17 cellular contexts compared by ENCODE assay signal in genomic region chr14:52988153-52988552, GRCh38. TPM values are rescaled to one million over a fixed set of nuclear protein-coding genes. Genes with fewer than 3 reads are reported as not detected.
A peak's percentile ranks its signal among the peaks of the same experiment; 100 is the strongest.
DNase-seq lines count a peak whose midpoint lies in the region; ATAC-seq and TF ChIP-seq lines count a peak whose summit lies in the region.
"Had no signal": no experiment of that assay in that cellular context is flagged by ENCODE, and none has a peak within 500 bp of the region (broad histone marks: within the 10 kb centered on the region; RNA-seq: fewer than 3 reads in every experiment).

No MANE protein-coding gene starts in this region.

- no peaks in the 10 kb centered on the region for H3K9me3 ChIP-seq in A673 (ENCODE audit: low read depth, low read length, poor library complexity, severe bottlenecking)
- H3K9me3 ChIP-seq in SK-N-MC (ENCODE audit: low read depth, low read length), result no peaks in the 10 kb centered on the region
- no peaks in the 10 kb centered on the region for H3K9me3 ChIP-seq in tibial nerve

- 32 to 35% methylated on average over 1 of the region's 1 CpG for WGBS in tibial nerve, 2 donors

- TF ChIP-seq CTCF in A673 (conservative IDR thresholded peaks at IDR 0.05; ENCODE audit: low read depth, low read length), result no peak
- TF ChIP-seq CTCF in mesothelial cell of epicardium (IDR thresholded peaks at IDR 0.05; ENCODE audit: unreplicated experiment), result no peak
- no peak for TF ChIP-seq CTCF in tibial nerve (IDR thresholded peaks at IDR 0.05)

- BruUV-seq in A673 (replicated peaks; lab: Mats Ljungman, UMichigan), result no TSS peak

- H3K36me3 Mint-ChIP-seq in mesothelial cell of epicardium, result no peaks in the 10 kb centered on the region
- H3K36me3 Mint-ChIP-seq: CD4-positive, alpha-beta memory T cell had no signal

- CTCF ChIA-PET in A673 (lab: Charles Lee), result interaction anchor here (0.6 kb wide), 1 partner anchor 27 kb away, joined by 8 read pairs; no protein-coding TSS in a partner anchor

- H3K4me3 ChIP-seq in A673 (ENCODE audit: low read depth, low read length, poor library complexity, severe bottlenecking) (peak overlapping the region; percentile 14), SK-N-MC (peak overlapping the region; percentile 62), tibial nerve (no peak overlapping the region)
- H3K4me3 ChIP-seq: GM12878, K562 had no signal

- no peak for ATAC-seq in GM18868 (IDR thresholded peaks at IDR 0.05; ENCODE audit: unreplicated experiment)
- ATAC-seq: GM12878, K562 had no signal

- H3K36me3 ChIP-seq in A673 (ENCODE audit: insufficient read depth, low read length, poor library complexity, severe bottlenecking), result no peaks in the 10 kb centered on the region
- no peaks in the 10 kb centered on the region for H3K36me3 ChIP-seq in SK-N-MC (ENCODE audit: insufficient read depth, low read length)
- no peaks in the 10 kb centered on the region for H3K36me3 ChIP-seq in tibial nerve

- no peaks in the 10 kb centered on the region for H3K27me3 Mint-ChIP-seq in mesothelial cell of epicardium (ENCODE audit: low read depth)

- peaks cover 8% of the 10 kb centered on the region for H3K9me3 Mint-ChIP-seq in mesothelial cell of epicardium

- H3K4me1 ChIP-seq in A673 (ENCODE audit: insufficient read depth, low read length, poor library complexity, severe bottlenecking) (peaks cover 23% of the 10 kb centered on the region), tibial nerve (no peaks in the 10 kb centered on the region)

- no peak overlapping the region for H3K9ac ChIP-seq in SK-N-MC (ENCODE audit: insufficient read length)

- TF ChIP-seq POLR2A in tibial nerve (IDR thresholded peaks at IDR 0.05), result no peak

- H3K4me1 Mint-ChIP-seq in mesothelial cell of epicardium, result peaks cover 8% of the 10 kb centered on the region
- H3K4me1 Mint-ChIP-seq: CD4-positive, alpha-beta memory T cell had no signal

- POLR2A ChIA-PET in A673 (lab: Charles Lee; ENCODE audit: low non-redundant PET), result no interaction called here

- no peak for TF ChIP-seq EP300 in tibial nerve (IDR thresholded peaks at IDR 0.05)

- intact Hi-C loops in A673 (cut with micrococcal nuclease; ENCODE audit: unreplicated experiment), result no loop called here

- H3K27ac Mint-ChIP-seq in mesothelial cell of epicardium, result peak overlapping the region; percentile 30
- H3K27ac Mint-ChIP-seq: CD4-positive, alpha-beta memory T cell had no signal

- peak overlapping the region; percentile 82 for H3K27ac ChIP-seq in A673 (ENCODE audit: low read depth, low read length, poor library complexity, severe bottlenecking)
- peak overlapping the region; percentile 81 for H3K27ac ChIP-seq in SK-N-MC
- H3K27ac ChIP-seq in tibial nerve, result no peak overlapping the region
- H3K27ac ChIP-seq: C4-2B had no signal

- DNase-seq in A673 (ENCODE audit: low spot score), result peak; percentile 74
- peak; percentile 2 for DNase-seq in COR-L47 (lab: John Stamatoyannopoulos, UW)
- DNase-seq in SK-N-MC (ENCODE audit: low read depth, low spot score), result no peak
- no peak for DNase-seq in mesothelial cell of epicardium (ENCODE audit: low spot score in 2 of 2, unreplicated experiment in 2 of 2)
- DNase-seq in tibial nerve (ENCODE audit: low spot score in 2 of 2), result no peak
- no peak for DNase-seq in GM19238 (ENCODE audit: insufficient read length, low spot score)
- DNase-seq: AML-193; Calu3; CD4-positive, alpha-beta memory T cell; GF-D8; GOT3; H7; IMR-90 had no signal

- no peak overlapping the region for H3K4me3 Mint-ChIP-seq in mesothelial cell of epicardium

- H3K27me3 ChIP-seq in A673 (replicated peaks; ENCODE audit: insufficient read depth, low read depth, low read length, poor library complexity) (no peaks in the 10 kb centered on the region), tibial nerve (no peaks in the 10 kb centered on the region)

RNA-seq across cellular contexts. Expression of gene FERMT2, which starts 37.3 kb away (rescaled TPM):
- total RNA-seq in A673 (2021), result 38.3 and 48.0 TPM in 2 replicates
- total RNA-seq in mesothelial cell of epicardium, result 75.8 to 85.3 TPM (median 78.4 TPM) in 3 replicates
- total RNA-seq in tibial nerve, result 100 to 1,000 TPM; 116 to 165 (median 146) TPM

Comparison
In these comparisons a context has a peak if more than half of its experiments do, and no peak if none do; other contexts are left out.
1. DNase-seq: peak in A673 (single experiment) and COR-L47 (single experiment); none in SK-N-MC (single experiment), mesothelial cell of epicardium (0 of 2), tibial nerve (0 of 2) and GM19238 (single experiment).
2. H3K27ac ChIP-seq: peak in A673 (single experiment) and SK-N-MC (single experiment); none in tibial nerve (0 of 4).
3. H3K4me3 ChIP-seq: peak in A673 (single experiment) and SK-N-MC (single experiment); none in tibial nerve (0 of 4).